In the genomic region with DNA sequence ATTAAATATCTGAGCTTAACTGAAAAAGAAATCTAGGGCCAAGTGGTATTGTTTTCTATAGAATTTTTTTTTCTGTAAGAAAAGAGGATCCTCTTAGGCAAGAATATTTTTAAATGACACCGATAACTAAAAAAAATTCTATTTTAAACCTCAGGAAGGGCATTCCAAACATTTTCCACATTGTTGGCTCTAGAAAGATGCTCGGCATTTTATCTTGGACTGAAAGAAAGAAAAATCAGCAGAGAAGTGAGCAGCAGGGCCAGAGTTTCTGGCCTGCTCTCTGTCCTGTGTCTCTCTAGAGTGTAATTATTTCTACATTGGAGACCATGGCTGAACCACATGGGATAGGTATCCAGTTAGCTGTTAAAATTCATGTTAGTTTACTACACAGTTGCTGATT, we compare ENCODE assay signal across 1 cellular context.
TF ChIP-seq lines count a peak whose summit lies in the region.

No MANE protein-coding gene starts in this region.

TF ChIP-seq in GM23338, 12 proteins besides CTCF, POLR2A, EP300 and RAD21:
- TF ChIP-seq, protein P1, sequence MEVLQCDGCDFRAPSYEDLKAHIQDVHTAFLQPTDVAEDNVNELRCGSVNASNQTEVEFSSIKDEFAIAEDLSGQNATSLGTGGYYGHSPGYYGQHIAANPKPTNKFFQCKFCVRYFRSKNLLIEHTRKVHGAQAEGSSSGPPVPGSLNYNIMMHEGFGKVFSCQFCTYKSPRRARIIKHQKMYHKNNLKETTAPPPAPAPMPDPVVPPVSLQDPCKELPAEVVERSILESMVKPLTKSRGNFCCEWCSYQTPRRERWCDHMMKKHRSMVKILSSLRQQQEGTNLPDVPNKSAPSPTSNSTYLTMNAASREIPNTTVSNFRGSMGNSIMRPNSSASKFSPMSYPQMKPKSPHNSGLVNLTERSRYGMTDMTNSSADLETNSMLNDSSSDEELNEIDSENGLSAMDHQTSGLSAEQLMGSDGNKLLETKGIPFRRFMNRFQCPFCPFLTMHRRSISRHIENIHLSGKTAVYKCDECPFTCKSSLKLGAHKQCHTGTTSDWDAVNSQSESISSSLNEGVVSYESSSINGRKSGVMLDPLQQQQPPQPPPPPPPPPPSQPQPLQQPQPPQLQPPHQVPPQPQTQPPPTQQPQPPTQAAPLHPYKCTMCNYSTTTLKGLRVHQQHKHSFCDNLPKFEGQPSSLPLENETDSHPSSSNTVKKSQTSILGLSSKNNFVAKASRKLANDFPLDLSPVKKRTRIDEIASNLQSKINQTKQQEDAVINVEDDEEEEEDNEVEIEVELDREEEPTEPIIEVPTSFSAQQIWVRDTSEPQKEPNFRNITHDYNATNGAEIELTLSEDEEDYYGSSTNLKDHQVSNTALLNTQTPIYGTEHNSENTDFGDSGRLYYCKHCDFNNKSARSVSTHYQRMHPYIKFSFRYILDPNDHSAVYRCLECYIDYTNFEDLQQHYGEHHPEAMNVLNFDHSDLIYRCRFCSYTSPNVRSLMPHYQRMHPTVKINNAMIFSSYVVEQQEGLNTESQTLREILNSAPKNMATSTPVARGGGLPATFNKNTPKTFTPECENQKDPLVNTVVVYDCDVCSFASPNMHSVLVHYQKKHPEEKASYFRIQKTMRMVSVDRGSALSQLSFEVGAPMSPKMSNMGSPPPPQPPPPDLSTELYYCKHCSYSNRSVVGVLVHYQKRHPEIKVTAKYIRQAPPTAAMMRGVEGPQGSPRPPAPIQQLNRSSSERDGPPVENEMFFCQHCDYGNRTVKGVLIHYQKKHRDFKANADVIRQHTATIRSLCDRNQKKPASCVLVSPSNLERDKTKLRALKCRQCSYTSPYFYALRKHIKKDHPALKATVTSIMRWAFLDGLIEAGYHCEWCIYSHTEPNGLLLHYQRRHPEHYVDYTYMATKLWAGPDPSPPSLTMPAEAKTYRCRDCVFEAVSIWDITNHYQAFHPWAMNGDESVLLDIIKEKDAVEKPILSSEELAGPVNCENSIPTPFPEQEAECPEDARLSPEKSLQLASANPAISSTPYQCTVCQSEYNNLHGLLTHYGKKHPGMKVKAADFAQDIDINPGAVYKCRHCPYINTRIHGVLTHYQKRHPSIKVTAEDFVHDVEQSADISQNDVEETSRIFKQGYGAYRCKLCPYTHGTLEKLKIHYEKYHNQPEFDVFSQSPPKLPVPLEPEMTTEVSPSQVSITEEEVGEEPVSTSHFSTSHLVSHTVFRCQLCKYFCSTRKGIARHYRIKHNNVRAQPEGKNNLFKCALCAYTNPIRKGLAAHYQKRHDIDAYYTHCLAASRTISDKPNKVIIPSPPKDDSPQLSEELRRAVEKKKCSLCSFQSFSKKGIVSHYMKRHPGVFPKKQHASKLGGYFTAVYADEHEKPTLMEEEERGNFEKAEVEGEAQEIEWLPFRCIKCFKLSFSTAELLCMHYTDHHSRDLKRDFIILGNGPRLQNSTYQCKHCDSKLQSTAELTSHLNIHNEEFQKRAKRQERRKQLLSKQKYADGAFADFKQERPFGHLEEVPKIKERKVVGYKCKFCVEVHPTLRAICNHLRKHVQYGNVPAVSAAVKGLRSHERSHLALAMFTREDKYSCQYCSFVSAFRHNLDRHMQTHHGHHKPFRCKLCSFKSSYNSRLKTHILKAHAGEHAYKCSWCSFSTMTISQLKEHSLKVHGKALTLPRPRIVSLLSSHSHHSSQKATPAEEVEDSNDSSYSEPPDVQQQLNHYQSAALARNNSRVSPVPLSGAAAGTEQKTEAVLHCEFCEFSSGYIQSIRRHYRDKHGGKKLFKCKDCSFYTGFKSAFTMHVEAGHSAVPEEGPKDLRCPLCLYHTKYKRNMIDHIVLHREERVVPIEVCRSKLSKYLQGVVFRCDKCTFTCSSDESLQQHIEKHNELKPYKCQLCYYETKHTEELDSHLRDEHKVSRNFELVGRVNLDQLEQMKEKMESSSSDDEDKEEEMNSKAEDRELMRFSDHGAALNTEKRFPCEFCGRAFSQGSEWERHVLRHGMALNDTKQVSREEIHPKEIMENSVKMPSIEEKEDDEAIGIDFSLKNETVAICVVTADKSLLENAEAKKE (CRISPR knock-in tag; IDR thresholded peaks at IDR 0.05), result no peak
- TF ChIP-seq NANOG (IDR thresholded peaks at IDR 0.05; ENCODE audit: borderline replicate concordance) (no peak), EZH2 (IDR thresholded peaks at IDR 0.05; ENCODE audit: low read depth, unreplicated experiment) (no peak), POLR2AphosphoS5 (IDR thresholded peaks at IDR 0.05; ENCODE audit: low read depth) (no peak), ZNF331 (CRISPR knock-in tag; IDR thresholded peaks at IDR 0.05; ENCODE audit: low read depth) (no peak), ZNF114 (CRISPR knock-in tag; IDR thresholded peaks at IDR 0.05) (no peak), EZH2phosphoT487 (IDR thresholded peaks at IDR 0.05; ENCODE audit: unreplicated experiment) (no peak), JUNB (IDR thresholded peaks at IDR 0.05; ENCODE audit: unreplicated experiment) (no peak), STAT1 (IDR thresholded peaks at IDR 0.05; ENCODE audit: unreplicated experiment) (no peak), CREB1 (CRISPR knock-in tag; IDR thresholded peaks at IDR 0.05; ENCODE audit: low read depth) (no peak)
- TF ChIP-seq, protein P2, sequence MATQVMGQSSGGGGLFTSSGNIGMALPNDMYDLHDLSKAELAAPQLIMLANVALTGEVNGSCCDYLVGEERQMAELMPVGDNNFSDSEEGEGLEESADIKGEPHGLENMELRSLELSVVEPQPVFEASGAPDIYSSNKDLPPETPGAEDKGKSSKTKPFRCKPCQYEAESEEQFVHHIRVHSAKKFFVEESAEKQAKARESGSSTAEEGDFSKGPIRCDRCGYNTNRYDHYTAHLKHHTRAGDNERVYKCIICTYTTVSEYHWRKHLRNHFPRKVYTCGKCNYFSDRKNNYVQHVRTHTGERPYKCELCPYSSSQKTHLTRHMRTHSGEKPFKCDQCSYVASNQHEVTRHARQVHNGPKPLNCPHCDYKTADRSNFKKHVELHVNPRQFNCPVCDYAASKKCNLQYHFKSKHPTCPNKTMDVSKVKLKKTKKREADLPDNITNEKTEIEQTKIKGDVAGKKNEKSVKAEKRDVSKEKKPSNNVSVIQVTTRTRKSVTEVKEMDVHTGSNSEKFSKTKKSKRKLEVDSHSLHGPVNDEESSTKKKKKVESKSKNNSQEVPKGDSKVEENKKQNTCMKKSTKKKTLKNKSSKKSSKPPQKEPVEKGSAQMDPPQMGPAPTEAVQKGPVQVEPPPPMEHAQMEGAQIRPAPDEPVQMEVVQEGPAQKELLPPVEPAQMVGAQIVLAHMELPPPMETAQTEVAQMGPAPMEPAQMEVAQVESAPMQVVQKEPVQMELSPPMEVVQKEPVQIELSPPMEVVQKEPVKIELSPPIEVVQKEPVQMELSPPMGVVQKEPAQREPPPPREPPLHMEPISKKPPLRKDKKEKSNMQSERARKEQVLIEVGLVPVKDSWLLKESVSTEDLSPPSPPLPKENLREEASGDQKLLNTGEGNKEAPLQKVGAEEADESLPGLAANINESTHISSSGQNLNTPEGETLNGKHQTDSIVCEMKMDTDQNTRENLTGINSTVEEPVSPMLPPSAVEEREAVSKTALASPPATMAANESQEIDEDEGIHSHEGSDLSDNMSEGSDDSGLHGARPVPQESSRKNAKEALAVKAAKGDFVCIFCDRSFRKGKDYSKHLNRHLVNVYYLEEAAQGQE (IDR thresholded peaks at IDR 0.05; ENCODE audit: unreplicated experiment), result no peak
- TF ChIP-seq, protein P3, sequence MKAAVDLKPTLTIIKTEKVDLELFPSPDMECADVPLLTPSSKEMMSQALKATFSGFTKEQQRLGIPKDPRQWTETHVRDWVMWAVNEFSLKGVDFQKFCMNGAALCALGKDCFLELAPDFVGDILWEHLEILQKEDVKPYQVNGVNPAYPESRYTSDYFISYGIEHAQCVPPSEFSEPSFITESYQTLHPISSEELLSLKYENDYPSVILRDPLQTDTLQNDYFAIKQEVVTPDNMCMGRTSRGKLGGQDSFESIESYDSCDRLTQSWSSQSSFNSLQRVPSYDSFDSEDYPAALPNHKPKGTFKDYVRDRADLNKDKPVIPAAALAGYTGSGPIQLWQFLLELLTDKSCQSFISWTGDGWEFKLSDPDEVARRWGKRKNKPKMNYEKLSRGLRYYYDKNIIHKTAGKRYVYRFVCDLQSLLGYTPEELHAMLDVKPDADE (IDR thresholded peaks at IDR 0.05), result no peak
